ENCODE assay signal across 1 cellular context in genomic region chr6:36604090-36605060, GRCh38.
TF ChIP-seq lines count a peak whose summit lies in the region.

No MANE protein-coding gene starts in this region.

TF ChIP-seq in WTC11, 78 proteins besides CTCF, POLR2A, EP300 and RAD21 (continued from another document):
- TF ChIP-seq SMAD3 (CRISPR knock-in tag; IDR thresholded peaks at IDR 0.05; ENCODE audit: borderline replicate concordance) (no peak), ARID4B (CRISPR knock-in tag; IDR thresholded peaks at IDR 0.05; ENCODE audit: borderline replicate concordance) (no peak), MYBL2 (CRISPR knock-in tag; IDR thresholded peaks at IDR 0.05) (no peak), IRF2 (CRISPR knock-in tag; IDR thresholded peaks at IDR 0.05; ENCODE audit: borderline replicate concordance, low read depth) (no peak), ZMAT4 (CRISPR knock-in tag; IDR thresholded peaks at IDR 0.05) (no peak; the same call in 1 of the 2 replicates), ZSCAN18 (CRISPR knock-in tag; IDR thresholded peaks at IDR 0.05) (no peak), SMAD4 (CRISPR knock-in tag; IDR thresholded peaks at IDR 0.05) (no peak), SOX15 (CRISPR knock-in tag; IDR thresholded peaks at IDR 0.05) (no peak), ERG (CRISPR knock-in tag; IDR thresholded peaks at IDR 0.05) (peak; percentile 50), FOXP4 (CRISPR knock-in tag; IDR thresholded peaks at IDR 0.05) (no peak), ZNF138 (CRISPR knock-in tag; conservative IDR thresholded peaks at IDR 0.05) (no peak), NFATC4 (CRISPR knock-in tag; IDR thresholded peaks at IDR 0.05) (peak; percentile 71), PRRX2 (CRISPR knock-in tag; IDR thresholded peaks at IDR 0.05) (peak; percentile 79; the same call in 1 of the 2 replicates), IRF1 (CRISPR knock-in tag; IDR thresholded peaks at IDR 0.05) (no peak), ZNF263 (CRISPR knock-in tag; IDR thresholded peaks at IDR 0.05; ENCODE audit: low read depth) (no peak), ZBTB21 (CRISPR knock-in tag; IDR thresholded peaks at IDR 0.05; ENCODE audit: borderline replicate concordance) (no peak), ZNF512 (CRISPR knock-in tag; IDR thresholded peaks at IDR 0.05; ENCODE audit: borderline replicate concordance) (no peak), E2F1 (CRISPR knock-in tag; IDR thresholded peaks at IDR 0.05) (no peak), ESRRA (CRISPR knock-in tag; IDR thresholded peaks at IDR 0.05; ENCODE audit: borderline replicate concordance) (no peak), TEAD1 (CRISPR knock-in tag; IDR thresholded peaks at IDR 0.05) (no peak), ZBTB43 (CRISPR knock-in tag; IDR thresholded peaks at IDR 0.05) (no peak)
